1 cellular context compared by ENCODE assay signal in the genomic region with DNA sequence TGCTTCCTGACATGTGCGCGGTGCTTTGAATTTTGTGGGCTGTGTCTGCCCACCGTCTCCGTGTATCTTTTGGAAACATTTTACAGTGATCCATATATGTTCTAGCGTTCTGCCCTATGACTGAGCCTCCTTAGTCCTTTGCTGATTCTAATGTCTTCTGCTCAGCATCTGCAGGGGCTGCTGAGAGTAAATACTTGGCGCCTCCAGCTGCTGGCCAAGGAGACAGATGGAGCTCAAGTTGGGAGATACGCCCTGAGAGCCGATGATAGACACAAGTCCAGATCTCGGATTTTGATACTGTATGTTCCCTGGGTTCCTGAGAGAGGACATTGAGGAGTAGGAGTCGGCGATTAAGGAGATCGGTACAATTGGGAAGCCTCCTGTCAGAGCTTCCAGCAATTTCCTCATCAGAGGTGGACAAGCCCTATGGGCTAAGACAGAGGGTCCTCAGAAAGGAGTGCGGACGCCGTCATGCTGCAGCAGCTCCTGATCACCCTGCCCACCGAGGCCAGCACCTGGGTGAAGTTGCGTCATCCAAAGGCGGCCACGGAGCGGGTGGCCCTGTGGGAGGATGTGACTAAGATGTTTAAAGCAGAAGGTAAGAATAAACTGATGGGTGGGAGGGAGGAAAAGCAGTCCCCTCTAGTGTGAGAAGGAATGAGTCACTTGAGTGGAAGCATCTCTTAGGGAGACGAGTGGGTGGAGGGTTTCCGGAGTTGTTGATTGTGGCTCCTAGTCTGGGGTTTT.
TF ChIP-seq lines count a peak whose summit lies in the region.

No MANE protein-coding gene starts in this region.

TF ChIP-seq in GM23338, 12 proteins besides CTCF, POLR2A, EP300 and RAD21 (continued from another document):
- TF ChIP-seq, protein P1, sequence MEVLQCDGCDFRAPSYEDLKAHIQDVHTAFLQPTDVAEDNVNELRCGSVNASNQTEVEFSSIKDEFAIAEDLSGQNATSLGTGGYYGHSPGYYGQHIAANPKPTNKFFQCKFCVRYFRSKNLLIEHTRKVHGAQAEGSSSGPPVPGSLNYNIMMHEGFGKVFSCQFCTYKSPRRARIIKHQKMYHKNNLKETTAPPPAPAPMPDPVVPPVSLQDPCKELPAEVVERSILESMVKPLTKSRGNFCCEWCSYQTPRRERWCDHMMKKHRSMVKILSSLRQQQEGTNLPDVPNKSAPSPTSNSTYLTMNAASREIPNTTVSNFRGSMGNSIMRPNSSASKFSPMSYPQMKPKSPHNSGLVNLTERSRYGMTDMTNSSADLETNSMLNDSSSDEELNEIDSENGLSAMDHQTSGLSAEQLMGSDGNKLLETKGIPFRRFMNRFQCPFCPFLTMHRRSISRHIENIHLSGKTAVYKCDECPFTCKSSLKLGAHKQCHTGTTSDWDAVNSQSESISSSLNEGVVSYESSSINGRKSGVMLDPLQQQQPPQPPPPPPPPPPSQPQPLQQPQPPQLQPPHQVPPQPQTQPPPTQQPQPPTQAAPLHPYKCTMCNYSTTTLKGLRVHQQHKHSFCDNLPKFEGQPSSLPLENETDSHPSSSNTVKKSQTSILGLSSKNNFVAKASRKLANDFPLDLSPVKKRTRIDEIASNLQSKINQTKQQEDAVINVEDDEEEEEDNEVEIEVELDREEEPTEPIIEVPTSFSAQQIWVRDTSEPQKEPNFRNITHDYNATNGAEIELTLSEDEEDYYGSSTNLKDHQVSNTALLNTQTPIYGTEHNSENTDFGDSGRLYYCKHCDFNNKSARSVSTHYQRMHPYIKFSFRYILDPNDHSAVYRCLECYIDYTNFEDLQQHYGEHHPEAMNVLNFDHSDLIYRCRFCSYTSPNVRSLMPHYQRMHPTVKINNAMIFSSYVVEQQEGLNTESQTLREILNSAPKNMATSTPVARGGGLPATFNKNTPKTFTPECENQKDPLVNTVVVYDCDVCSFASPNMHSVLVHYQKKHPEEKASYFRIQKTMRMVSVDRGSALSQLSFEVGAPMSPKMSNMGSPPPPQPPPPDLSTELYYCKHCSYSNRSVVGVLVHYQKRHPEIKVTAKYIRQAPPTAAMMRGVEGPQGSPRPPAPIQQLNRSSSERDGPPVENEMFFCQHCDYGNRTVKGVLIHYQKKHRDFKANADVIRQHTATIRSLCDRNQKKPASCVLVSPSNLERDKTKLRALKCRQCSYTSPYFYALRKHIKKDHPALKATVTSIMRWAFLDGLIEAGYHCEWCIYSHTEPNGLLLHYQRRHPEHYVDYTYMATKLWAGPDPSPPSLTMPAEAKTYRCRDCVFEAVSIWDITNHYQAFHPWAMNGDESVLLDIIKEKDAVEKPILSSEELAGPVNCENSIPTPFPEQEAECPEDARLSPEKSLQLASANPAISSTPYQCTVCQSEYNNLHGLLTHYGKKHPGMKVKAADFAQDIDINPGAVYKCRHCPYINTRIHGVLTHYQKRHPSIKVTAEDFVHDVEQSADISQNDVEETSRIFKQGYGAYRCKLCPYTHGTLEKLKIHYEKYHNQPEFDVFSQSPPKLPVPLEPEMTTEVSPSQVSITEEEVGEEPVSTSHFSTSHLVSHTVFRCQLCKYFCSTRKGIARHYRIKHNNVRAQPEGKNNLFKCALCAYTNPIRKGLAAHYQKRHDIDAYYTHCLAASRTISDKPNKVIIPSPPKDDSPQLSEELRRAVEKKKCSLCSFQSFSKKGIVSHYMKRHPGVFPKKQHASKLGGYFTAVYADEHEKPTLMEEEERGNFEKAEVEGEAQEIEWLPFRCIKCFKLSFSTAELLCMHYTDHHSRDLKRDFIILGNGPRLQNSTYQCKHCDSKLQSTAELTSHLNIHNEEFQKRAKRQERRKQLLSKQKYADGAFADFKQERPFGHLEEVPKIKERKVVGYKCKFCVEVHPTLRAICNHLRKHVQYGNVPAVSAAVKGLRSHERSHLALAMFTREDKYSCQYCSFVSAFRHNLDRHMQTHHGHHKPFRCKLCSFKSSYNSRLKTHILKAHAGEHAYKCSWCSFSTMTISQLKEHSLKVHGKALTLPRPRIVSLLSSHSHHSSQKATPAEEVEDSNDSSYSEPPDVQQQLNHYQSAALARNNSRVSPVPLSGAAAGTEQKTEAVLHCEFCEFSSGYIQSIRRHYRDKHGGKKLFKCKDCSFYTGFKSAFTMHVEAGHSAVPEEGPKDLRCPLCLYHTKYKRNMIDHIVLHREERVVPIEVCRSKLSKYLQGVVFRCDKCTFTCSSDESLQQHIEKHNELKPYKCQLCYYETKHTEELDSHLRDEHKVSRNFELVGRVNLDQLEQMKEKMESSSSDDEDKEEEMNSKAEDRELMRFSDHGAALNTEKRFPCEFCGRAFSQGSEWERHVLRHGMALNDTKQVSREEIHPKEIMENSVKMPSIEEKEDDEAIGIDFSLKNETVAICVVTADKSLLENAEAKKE (CRISPR knock-in tag; IDR thresholded peaks at IDR 0.05) = no peak
- no peak for TF ChIP-seq STAT1 (IDR thresholded peaks at IDR 0.05; ENCODE audit: unreplicated experiment)
